9 cellular contexts compared by ENCODE assay signal in genomic region chr9:133134419-133135190, GRCh38. TPM values are rescaled to one million over a fixed set of nuclear protein-coding genes. Genes with fewer than 3 reads are reported as not detected.
DNase-seq lines count a peak whose midpoint lies in the region; ATAC-seq, FAIRE-seq and TF ChIP-seq lines count a peak whose summit lies in the region.
"Had no signal": no experiment of that assay in that cellular context is flagged by ENCODE, and none has a peak within 500 bp of the region (broad histone marks: within the 10 kb centered on the region; RNA-seq: fewer than 3 reads in every experiment).

No MANE protein-coding gene starts in this region.

- no peaks in the 10 kb centered on the region for H3K36me3 ChIP-seq in kidney (ENCODE audit: control insufficient read depth in 1 of 2, insufficient read depth in 2 of 2, low read length in 2 of 2)

- H3K4me1 ChIP-seq in kidney (ENCODE audit: control insufficient read depth in 1 of 2, insufficient read depth in 1 of 2, low read depth in 1 of 2, low read length in 2 of 2), result peaks cover 26 to 27% of the 10 kb centered on the region in 2 donors

- peak overlapping the region; percentile 74 for H3K4me3 Mint-ChIP-seq in activated naive CD4-positive, alpha-beta T cell treated with anti-CD3 and anti-CD28 coated beads, Interleukin-2, amount 50 U/mL, for 24 hours
- no peak overlapping the region for H3K4me3 Mint-ChIP-seq in stimulated activated memory B cell treated with anti-CD40 and anti-IgM and Interleukin-4, amounts not matched to agents 10 μg/mL and 1 μg/mL and 100 μg/mL, for 72 hours

- H3K36me3 Mint-ChIP-seq in activated naive CD4-positive, alpha-beta T cell treated with anti-CD3 and anti-CD28 coated beads, Interleukin-2, amount 50 U/mL, for 24 hours, result no peaks in the 10 kb centered on the region
- H3K36me3 Mint-ChIP-seq in stimulated activated memory B cell treated with anti-CD40 and anti-IgM and Interleukin-4, amounts not matched to agents 10 μg/mL and 1 μg/mL and 100 μg/mL, for 72 hours, result peaks cover 5% of the 10 kb centered on the region

- H3K27ac Mint-ChIP-seq in activated naive CD4-positive, alpha-beta T cell treated with anti-CD3 and anti-CD28 coated beads, Interleukin-2, amount 50 U/mL, for 24 hours, result peak overlapping the region; percentile 100
- peak overlapping the region; percentile 98 for H3K27ac Mint-ChIP-seq in stimulated activated memory B cell treated with anti-CD40 and anti-IgM and Interleukin-4, amounts not matched to agents 10 μg/mL and 1 μg/mL and 100 μg/mL, for 72 hours

- no peak for TF ChIP-seq CTCF in kidney (IDR thresholded peaks at IDR 0.05; ENCODE audit: borderline replicate concordance, extremely low read depth, insufficient read depth)

- H3K27me3 Mint-ChIP-seq in activated naive CD4-positive, alpha-beta T cell treated with anti-CD3 and anti-CD28 coated beads, Interleukin-2, amount 50 U/mL, for 24 hours, result no peaks in the 10 kb centered on the region
- H3K27me3 Mint-ChIP-seq in stimulated activated memory B cell treated with anti-CD40 and anti-IgM and Interleukin-4, amounts not matched to agents 10 μg/mL and 1 μg/mL and 100 μg/mL, for 72 hours, result no peaks in the 10 kb centered on the region

- no peaks in the 10 kb centered on the region for H3K9me3 Mint-ChIP-seq in activated naive CD4-positive, alpha-beta T cell treated with anti-CD3 and anti-CD28 coated beads, Interleukin-2, amount 50 U/mL, for 24 hours
- H3K9me3 Mint-ChIP-seq in stimulated activated memory B cell treated with anti-CD40 and anti-IgM and Interleukin-4, amounts not matched to agents 10 μg/mL and 1 μg/mL and 100 μg/mL, for 72 hours, result no peaks in the 10 kb centered on the region

- no peak for ATAC-seq in stimulated activated memory B cell treated with anti-CD40 and anti-IgM and Interleukin-4, amounts not matched to agents 10 μg/mL and 1 μg/mL and 100 μg/mL, for 72 hours
- ATAC-seq in GM18909 (IDR thresholded peaks at IDR 0.05; ENCODE audit: poor library complexity, unreplicated experiment) (no peak), HG03432 (IDR thresholded peaks at IDR 0.05; ENCODE audit: unreplicated experiment) (no peak)

- DNase-seq in DMS53 (lab: John Stamatoyannopoulos, UW), result peak; percentile 48
- no peak for DNase-seq in DMS53 treated with DMSO at 0.1 percent for 48 hours (lab: John Stamatoyannopoulos, UW; ENCODE audit: unreplicated experiment)
- DNase-seq in kidney, result peak; percentile 56
- DNase-seq in SKM-1 treated with dmso at 0.1 percent for 144 hours (lab: John Stamatoyannopoulos, UW; ENCODE audit: unreplicated experiment), result no peak

- intact Hi-C loops in kidney (cut with DNase I), result no loop called here

- peak overlapping the region in 1 of 2 donors; percentile 9 for H3K9ac ChIP-seq in kidney (ENCODE audit: low read length in 2 of 2)

- no peak for FAIRE-seq in kidney (lab: Jason Lieb, UNC)
- FAIRE-seq: A204.1 had no signal

- peak overlapping the region; percentile 80 to 84 for H3K27ac ChIP-seq in kidney (ENCODE audit: low read depth in 2 of 2, low read length in 2 of 2)

- no peaks in the 10 kb centered on the region for H3K9me3 ChIP-seq in kidney (ENCODE audit: control insufficient read depth in 1 of 2, low read length in 2 of 2)

- peaks cover 64% of the 10 kb centered on the region for H3K4me1 Mint-ChIP-seq in activated naive CD4-positive, alpha-beta T cell treated with anti-CD3 and anti-CD28 coated beads, Interleukin-2, amount 50 U/mL, for 24 hours
- peaks cover 66% of the 10 kb centered on the region for H3K4me1 Mint-ChIP-seq in stimulated activated memory B cell treated with anti-CD40 and anti-IgM and Interleukin-4, amounts not matched to agents 10 μg/mL and 1 μg/mL and 100 μg/mL, for 72 hours

- H3K4me3 ChIP-seq in kidney (ENCODE audit: low read length in 2 of 2), result no peak overlapping the region

RNA-seq across cellular contexts. Expression of gene RALGDS, which starts 13.6 kb away (rescaled TPM):
- 43.3 TPM for total RNA-seq in kidney
- polyA plus RNA-seq in kidney (ENCODE audit: insufficient read depth, low read depth, low replicate concordance), result 13.0 TPM

RNA-seq across cellular contexts. Expression of gene GBGT1, which starts 29.1 kb away (rescaled TPM):
- total RNA-seq in kidney, result 21.6 TPM
- polyA plus RNA-seq in kidney (ENCODE audit: insufficient read depth, low read depth, low replicate concordance), result 7.9 TPM

Comparison
In these comparisons a context has a peak if more than half of its experiments do, and no peak if none do; other contexts are left out.
1. DNase-seq: peak in DMS53 (single experiment) and kidney (single experiment); none in DMS53 treated with DMSO at 0.1 percent for 48 hours (single experiment) and SKM-1 treated with dmso at 0.1 percent for 144 hours (single experiment).